Comparison of ENCODE assay signal across 33 cellular contexts in genomic region chr12:108865169-108865568, GRCh38. TPM values are rescaled to one million over a fixed set of nuclear protein-coding genes. Genes with fewer than 3 reads are reported as not detected.
"Had no signal": no experiment of that assay in that cellular context is flagged by ENCODE, and none has a peak within 500 bp of the region (broad histone marks: within the 10 kb centered on the region; RNA-seq: fewer than 3 reads in every experiment).

No MANE protein-coding gene starts in this region.

- FAIRE-seq: urothelium cell line had no signal

- H3K36me3 ChIP-seq: stomach, suprapubic skin, thoracic aorta, thyroid gland, tibial artery, tibial nerve, transverse colon, upper lobe of left lung, upper lobe of right lung, uterus, vagina had no signal

- H3K36me3 Mint-ChIP-seq: stimulated activated effector memory CD8-positive, alpha-beta T cell treated with anti-CD3 and anti-CD28 coated beads, Interleukin-12 subunit alpha, Interleukin-12 subunit beta, amount 100 ng/mL, for 72 hours; stimulated activated memory B cell treated with anti-CD40 and anti-IgM and Interleukin-4, amounts not matched to agents 10 μg/mL and 1 μg/mL and 100 μg/mL, for 72 hours; stimulated activated naive B cell treated with anti-CD40 and anti-IgM and Interleukin-4, amounts not matched to agents 10 μg/mL and 1 μg/mL and 100 μg/mL, for 72 hours; type B pancreatic cell had no signal

- H3K9me3 Mint-ChIP-seq: stimulated activated effector memory CD8-positive, alpha-beta T cell treated with anti-CD3 and anti-CD28 coated beads, Interleukin-12 subunit alpha, Interleukin-12 subunit beta, amount 100 ng/mL, for 72 hours; stimulated activated memory B cell treated with anti-CD40 and anti-IgM and Interleukin-4, amounts not matched to agents 10 μg/mL and 1 μg/mL and 100 μg/mL, for 72 hours; stimulated activated naive B cell treated with anti-CD40 and anti-IgM and Interleukin-4, amounts not matched to agents 10 μg/mL and 1 μg/mL and 100 μg/mL, for 72 hours; stimulated activated naive CD8-positive, alpha-beta T cell treated with anti-CD3 and anti-CD28 coated beads, Interleukin-15, amount 100 ng/mL, for 72 hours; stimulated activated naive CD8-positive, alpha-beta T cell treated with anti-CD3 and anti-CD28 coated beads, Interleukin-15, Interleukin-2, amounts not matched to agents 100 ng/mL and 50 ng/mL, for 24 hours had no signal

- H3K4me1 Mint-ChIP-seq: stimulated activated naive CD8-positive, alpha-beta T cell treated with anti-CD3 and anti-CD28 coated beads, Interleukin-15, amount 100 ng/mL, for 72 hours had no signal

- H3K4me1 ChIP-seq: suprapubic skin, testis, thyroid gland, tibial artery, tibial nerve, uterus, vagina had no signal

- H3K27ac Mint-ChIP-seq: stimulated activated effector memory CD8-positive, alpha-beta T cell treated with anti-CD3 and anti-CD28 coated beads, Interleukin-12 subunit alpha, Interleukin-12 subunit beta, amount 100 ng/mL, for 72 hours; stimulated activated memory B cell treated with anti-CD40 and anti-IgM and Interleukin-4, amounts not matched to agents 10 μg/mL and 1 μg/mL and 100 μg/mL, for 72 hours; stimulated activated naive B cell treated with anti-CD40 and anti-IgM and Interleukin-4, amounts not matched to agents 10 μg/mL and 1 μg/mL and 100 μg/mL, for 72 hours; stimulated activated naive CD8-positive, alpha-beta T cell treated with anti-CD3 and anti-CD28 coated beads, Interleukin-15, Interleukin-2, amounts not matched to agents 100 ng/mL and 50 ng/mL, for 24 hours; type B pancreatic cell had no signal

- H3K4me3 ChIP-seq: stomach, suprapubic skin, testis, thoracic aorta, thyroid gland, tibial artery, tibial nerve, transverse colon, upper lobe of left lung, upper lobe of right lung, uterus, vagina had no signal

- H3K27ac ChIP-seq: stomach, suprapubic skin, testis, thoracic aorta, thyroid gland, tibial artery, tibial nerve, transverse colon, upper lobe of left lung, upper lobe of right lung, uterus, vagina had no signal

- H3K9me3 ChIP-seq: stomach, suprapubic skin, testis, thoracic aorta, thyroid gland, transverse colon, upper lobe of left lung, upper lobe of right lung, uterus, vagina had no signal

- H3K27me3 Mint-ChIP-seq: stimulated activated memory B cell treated with anti-CD40 and anti-IgM and Interleukin-4, amounts not matched to agents 10 μg/mL and 1 μg/mL and 100 μg/mL, for 72 hours; stimulated activated naive CD8-positive, alpha-beta T cell treated with anti-CD3 and anti-CD28 coated beads, Interleukin-15, amount 100 ng/mL, for 72 hours; stimulated activated naive CD8-positive, alpha-beta T cell treated with anti-CD3 and anti-CD28 coated beads, Interleukin-15, Interleukin-2, amounts not matched to agents 100 ng/mL and 50 ng/mL, for 24 hours; type B pancreatic cell had no signal

- DNase-seq: stimulated activated CD4-positive, alpha-beta T cell treated with anti-CD3 and anti-CD28 coated beads, Interleukin-2, amount 100 ng/mL, for 48 hours; stimulated activated CD4-positive, alpha-beta T cell treated with anti-CD3 and anti-CD28 coated beads, Interleukin-4, amount 100 ng/mL, for 1 hour; stimulated activated CD4-positive, alpha-beta T cell treated with anti-CD3 and anti-CD28 coated beads, Interleukin-4, amount 100 ng/mL, for 24 hours; stimulated activated CD4-positive, alpha-beta T cell treated with anti-CD3 and anti-CD28 coated beads, Interleukin-4, amount 100 ng/mL, for 4 hours; stimulated activated CD8-positive, alpha-beta memory T cell treated with anti-CD3 and anti-CD28 coated beads, Interleukin-4, amount 100 ng/mL, for 48 hours; stimulated activated naive B cell treated with anti-CD40 and anti-IgM and Interleukin-4, amounts not matched to agents 10 μg/mL and 1 μg/mL and 100 μg/mL, for 72 hours; stimulated activated naive CD4-positive, alpha-beta T cell; stimulated activated naive CD4-positive, alpha-beta T cell treated with Interleukin-2 at 50 U/mL for 16 hours; stimulated activated naive CD8-positive, alpha-beta T cell treated with anti-CD3 and anti-CD28 coated beads, Interleukin-15, amount 100 ng/mL, for 72 hours; stimulated activated naive CD8-positive, alpha-beta T cell treated with anti-CD3 and anti-CD28 coated beads, Interleukin-15, Interleukin-2, amounts not matched to agents 100 U/mL and 50 U/mL, for 24 hours; stomach; substantia nigra; testis; thyroid gland; tibial artery; transverse colon; trophoblast cell; upper lobe of left lung; upper lobe of right lung; uterus had no signal

- H3K4me3 Mint-ChIP-seq: stimulated activated effector memory CD8-positive, alpha-beta T cell treated with anti-CD3 and anti-CD28 coated beads, Interleukin-12 subunit alpha, Interleukin-12 subunit beta, amount 100 ng/mL, for 72 hours; stimulated activated memory B cell treated with anti-CD40 and anti-IgM and Interleukin-4, amounts not matched to agents 10 μg/mL and 1 μg/mL and 100 μg/mL, for 72 hours; stimulated activated naive B cell treated with anti-CD40 and anti-IgM and Interleukin-4, amounts not matched to agents 10 μg/mL and 1 μg/mL and 100 μg/mL, for 72 hours; stimulated activated naive CD8-positive, alpha-beta T cell treated with anti-CD3 and anti-CD28 coated beads, Interleukin-15, amount 100 ng/mL, for 72 hours; stimulated activated naive CD8-positive, alpha-beta T cell treated with anti-CD3 and anti-CD28 coated beads, Interleukin-15, Interleukin-2, amounts not matched to agents 100 ng/mL and 50 ng/mL, for 24 hours; type B pancreatic cell had no signal

- H3K27me3 ChIP-seq: stomach, suprapubic skin, testis, thyroid gland, tibial artery, tibial nerve, transverse colon, upper lobe of left lung, upper lobe of right lung, uterus, vagina had no signal

- ATAC-seq: stimulated activated effector memory CD8-positive, alpha-beta T cell treated with anti-CD3 and anti-CD28 coated beads, Interleukin-12 subunit alpha, Interleukin-12 subunit beta, amount 100 ng/mL, for 72 hours; stimulated activated memory B cell treated with anti-CD40 and anti-IgM and Interleukin-4, amounts not matched to agents 10 μg/mL and 1 μg/mL and 100 μg/mL, for 72 hours; stimulated activated naive B cell treated with anti-CD40 and anti-IgM and Interleukin-4, amounts not matched to agents 10 μg/mL and 1 μg/mL and 100 μg/mL, for 72 hours; stimulated activated naive CD8-positive, alpha-beta T cell treated with anti-CD3 and anti-CD28 coated beads, Interleukin-15, amount 100 ng/mL, for 72 hours; stimulated activated naive CD8-positive, alpha-beta T cell treated with anti-CD3 and anti-CD28 coated beads, Interleukin-15, Interleukin-2, amounts not matched to agents 100 U/mL and 50 U/mL, for 24 hours; upper lobe of right lung had no signal

RNA-seq across cellular contexts. Expression of gene DAO, which starts 14.7 kb away (rescaled TPM):
- total RNA-seq: stomach, subcutaneous adipose tissue, suprapubic skin, temporal lobe, thoracic aorta, thyroid gland, tibial nerve, upper lobe of left lung, ureter, urinary bladder, uterus, vagina had no signal
- polyA plus RNA-seq: stomach, urinary bladder had no signal
